ENCODE assay signal across 8 cellular contexts in the genomic region with DNA sequence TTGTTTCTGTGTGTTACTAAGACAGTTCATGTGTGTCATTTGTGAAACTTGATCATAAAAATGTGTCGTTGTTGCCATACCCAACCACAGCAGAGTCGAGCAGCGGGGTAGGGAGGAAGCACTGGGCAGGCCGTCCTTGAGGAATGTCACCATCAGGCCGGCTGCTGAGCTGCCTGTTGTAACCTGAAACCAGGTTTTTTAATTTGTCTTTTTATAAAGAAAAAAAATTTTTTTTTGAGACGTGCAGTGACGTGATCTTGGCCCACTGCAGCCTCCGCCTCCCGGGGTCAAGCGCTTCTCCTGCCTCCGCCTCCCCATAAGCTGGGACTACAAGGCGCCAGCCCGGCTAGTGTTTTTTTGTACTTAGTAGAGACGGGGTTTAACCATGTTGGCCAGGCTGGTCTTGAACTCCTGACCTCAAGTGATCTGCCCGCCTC. TPM values are rescaled to one million over a fixed set of nuclear protein-coding genes. Genes with fewer than 3 reads are reported as not detected.
DNase-seq lines count a peak whose midpoint lies in the region; ATAC-seq and TF ChIP-seq lines count a peak whose summit lies in the region.

No MANE protein-coding gene starts in this region.

- POLR2A ChIA-PET in HEK293T (lab: Yijun Ruan, JAX) = interaction anchor here (0.7 to 1.9 kb wide), 5 partner anchors 9 to 120 kb away, joined by 3 to 8 read pairs (median 4); a partner anchor contains a TSS
- POLR2A ChIA-PET in naive thymus-derived CD4-positive, alpha-beta T cell (lab: Charles Lee) = interaction anchor here (0.6 to 3.3 kb wide), 3 partner anchors 23 to 215 kb away, joined by 3 to 19 read pairs (median 4); a partner anchor contains a TSS

- H3K4me1 ChIP-seq in naive thymus-derived CD4-positive, alpha-beta T cell (ENCODE audit: control insufficient read depth in 2 of 2, insufficient read depth in 2 of 2, low read length in 2 of 2) = peaks cover 20 to 24% of the 10 kb centered on the region in 2 donors

- peaks cover 0 to 12% (median 0%) of the 10 kb centered on the region in 3 experiments for H3K36me3 ChIP-seq in naive thymus-derived CD4-positive, alpha-beta T cell (ENCODE audit: control insufficient read depth in 2 of 3, insufficient read depth in 3 of 3, low read length in 3 of 3)

- no peak for TF ChIP-seq CTCF in epithelial cell of esophagus (IDR thresholded peaks at IDR 0.05; ENCODE audit: insufficient read depth, low read depth, low read length, missing control alignments)

- peaks cover 27 to 42% (median 35%) of the 10 kb centered on the region in 7 donors for H3K4me1 Mint-ChIP-seq in naive thymus-derived CD4-positive, alpha-beta T cell

- CTCF ChIA-PET in HEK293T (lab: Yijun Ruan, JAX) = no interaction called here
- CTCF ChIA-PET in naive thymus-derived CD4-positive, alpha-beta T cell (lab: Charles Lee) = no interaction called here

- no peaks in the 10 kb centered on the region for H3K27me3 ChIP-seq in naive thymus-derived CD4-positive, alpha-beta T cell (ENCODE audit: control insufficient read depth in 2 of 2, insufficient read depth in 2 of 2, low read length in 2 of 2)

- H3K36me3 Mint-ChIP-seq in naive thymus-derived CD4-positive, alpha-beta T cell = peaks cover 0 to 12% (median 4%) of the 10 kb centered on the region in 5 donors

- intact Hi-C loops in naive thymus-derived CD4-positive, alpha-beta T cell (cut with micrococcal nuclease) = loop anchor here (1.0 to 10.0 kb wide), 12 partner anchors 25 to 920 kb away; a partner anchor contains a TSS

- H3K9me3 ChIP-seq in naive thymus-derived CD4-positive, alpha-beta T cell (ENCODE audit: control insufficient read depth in 2 of 3, low read length in 3 of 3) = no peaks in the 10 kb centered on the region

- peaks cover 0 to 1% (median 0%) of the 10 kb centered on the region in 11 donors for H3K9me3 Mint-ChIP-seq in naive thymus-derived CD4-positive, alpha-beta T cell

- H3K4me3 Mint-ChIP-seq in naive thymus-derived CD4-positive, alpha-beta T cell = peak overlapping the region; percentile 80 to 97 (median 92)

- ATAC-seq in naive thymus-derived CD4-positive, alpha-beta T cell = peak; percentile 1

- peak overlapping the region; percentile 93 for H3K27ac ChIP-seq in naive thymus-derived CD4-positive, alpha-beta T cell (ENCODE audit: low read depth, low read length)

- H3K4me3 ChIP-seq in epithelial cell of esophagus (ENCODE audit: low read length) = peak overlapping the region; percentile 86
- peak overlapping the region; percentile 94 for H3K4me3 ChIP-seq in naive thymus-derived CD4-positive, alpha-beta T cell (ENCODE audit: low read length)

- H3K27me3 Mint-ChIP-seq in naive thymus-derived CD4-positive, alpha-beta T cell = peaks cover 0 to 5% (median 0%) of the 10 kb centered on the region in 5 donors

- peak overlapping the region; percentile 85 to 98 (median 95) for H3K27ac Mint-ChIP-seq in naive thymus-derived CD4-positive, alpha-beta T cell

- DNase-seq in NCI-H1694 treated with DMSO at 0.1 percent for 48 hours (lab: John Stamatoyannopoulos, UW) (peak; percentile 6), NCI-H1694 (lab: John Stamatoyannopoulos, UW) (no peak), HEK293T (ENCODE audit: extremely low spot score) (peak; percentile 16), RPMI7951 (ENCODE audit: low read depth) (peak; percentile 31), epithelial cell of esophagus (ENCODE audit: low read depth) (peak; percentile 45), germinal center (ENCODE audit: low spot score) (no peak), DMS114 treated with DMSO at 0.1 percent for 48 hours (lab: John Stamatoyannopoulos, UW; ENCODE audit: unreplicated experiment) (no peak)
- DNase-seq in naive thymus-derived CD4-positive, alpha-beta T cell = no peak

TF ChIP-seq in HEK293T, 16 proteins besides CTCF, POLR2A, EP300 and RAD21:
- TF ChIP-seq ZNF384 (IDR thresholded peaks at IDR 0.05) (no peak), BHLHE40 (IDR thresholded peaks at IDR 0.05; ENCODE audit: borderline replicate concordance) (no peak), SUZ12 (IDR thresholded peaks at IDR 0.05) (no peak), FOXK2 (IDR thresholded peaks at IDR 0.05) (no peak), TARDBP (IDR thresholded peaks at IDR 0.05) (no peak), FOXM1 (IDR thresholded peaks at IDR 0.05; ENCODE audit: borderline replicate concordance) (no peak), LEF1 (IDR thresholded peaks at IDR 0.05; ENCODE audit: borderline replicate concordance) (no peak), L3MBTL2 (conservative IDR thresholded peaks at IDR 0.05) (no peak), ARNT (IDR thresholded peaks at IDR 0.05) (no peak), FOXA1 (IDR thresholded peaks at IDR 0.05) (no peak), HDGF (IDR thresholded peaks at IDR 0.05; ENCODE audit: borderline replicate concordance) (no peak), NFRKB (IDR thresholded peaks at IDR 0.05) (no peak), ELF4 (IDR thresholded peaks at IDR 0.05) (no peak), SP1 (IDR thresholded peaks at IDR 0.05) (no peak)
- TF ChIP-seq, protein P1, sequence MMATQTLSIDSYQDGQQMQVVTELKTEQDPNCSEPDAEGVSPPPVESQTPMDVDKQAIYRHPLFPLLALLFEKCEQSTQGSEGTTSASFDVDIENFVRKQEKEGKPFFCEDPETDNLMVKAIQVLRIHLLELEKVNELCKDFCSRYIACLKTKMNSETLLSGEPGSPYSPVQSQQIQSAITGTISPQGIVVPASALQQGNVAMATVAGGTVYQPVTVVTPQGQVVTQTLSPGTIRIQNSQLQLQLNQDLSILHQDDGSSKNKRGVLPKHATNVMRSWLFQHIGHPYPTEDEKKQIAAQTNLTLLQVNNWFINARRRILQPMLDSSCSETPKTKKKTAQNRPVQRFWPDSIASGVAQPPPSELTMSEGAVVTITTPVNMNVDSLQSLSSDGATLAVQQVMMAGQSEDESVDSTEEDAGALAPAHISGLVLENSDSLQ (IDR thresholded peaks at IDR 0.05) = no peak

RNA-seq across cellular contexts. Expression of a gene that starts 0.6 kb away (rescaled TPM):
- total RNA-seq in RPMI7951 (2014; rRNA removed; shearing (Covaris generic)) = 79.0 and 81.0 TPM in 2 replicates
- 100 to 1,000 TPM in 1 of 5 experiments, 10 to 100 TPM in 4; 56.9 to 107 (median 69.7) TPM for total RNA-seq in naive thymus-derived CD4-positive, alpha-beta T cell
- 100 to 1,000 TPM; 165 to 205 TPM for polyA plus RNA-seq in naive thymus-derived CD4-positive, alpha-beta T cell

RNA-seq across cellular contexts. Expression of a gene that starts 24.5 kb away (rescaled TPM):
- total RNA-seq in RPMI7951 (2014; rRNA removed; shearing (Covaris generic)) = 1.6 and 5.0 TPM in 2 replicates
- 10 to 100 TPM; 13.7 to 44.9 (median 41.7) TPM for total RNA-seq in naive thymus-derived CD4-positive, alpha-beta T cell
- polyA plus RNA-seq in naive thymus-derived CD4-positive, alpha-beta T cell = 10 to 100 TPM; 21.9 to 32.4 TPM

RNA-seq across cellular contexts. Expression of a gene that starts 37.5 kb away (rescaled TPM):
- 15.4 and 19.6 TPM in 2 replicates for total RNA-seq in RPMI7951 (2014; rRNA removed; shearing (Covaris generic))
- 100 to 1,000 TPM in 1 of 5 experiments, 10 to 100 TPM in 4; 30.7 to 106 (median 40.4) TPM for total RNA-seq in naive thymus-derived CD4-positive, alpha-beta T cell
- 10 to 100 TPM; 14.9 to 20.2 TPM for polyA plus RNA-seq in naive thymus-derived CD4-positive, alpha-beta T cell

RNA-seq across cellular contexts. Expression of a gene that starts 45.3 kb away (rescaled TPM):
- 15.6 and 22.3 TPM in 2 replicates for total RNA-seq in RPMI7951 (2014; rRNA removed; shearing (Covaris generic))
- total RNA-seq in naive thymus-derived CD4-positive, alpha-beta T cell = 10 to 100 TPM; 17.6 to 23.5 (median 21.7) TPM
- polyA plus RNA-seq in naive thymus-derived CD4-positive, alpha-beta T cell = 10 to 100 TPM; 14.6 to 15.7 TPM

Comparison
In these comparisons a context has a peak if more than half of its experiments do, and no peak if none do; other contexts are left out.
1. DNase-seq: peak in NCI-H1694 treated with DMSO at 0.1 percent for 48 hours (single experiment), HEK293T (single experiment), RPMI7951 (single experiment) and epithelial cell of esophagus (single experiment); none in NCI-H1694 (single experiment), naive thymus-derived CD4-positive, alpha-beta T cell (0 of 9), germinal center (single experiment) and DMS114 treated with DMSO at 0.1 percent for 48 hours (single experiment).